Comparison of ENCODE assay signal across 1 cellular context in genomic region chr7:10855583-10855982, GRCh38.
TF ChIP-seq lines count a peak whose summit lies in the region.

No MANE protein-coding gene starts in this region.

TF ChIP-seq in GM23338, 12 proteins besides CTCF, POLR2A, EP300 and RAD21 (continued from another document):
- TF ChIP-seq STAT1 (IDR thresholded peaks at IDR 0.05; ENCODE audit: unreplicated experiment), result no peak
